18 cellular contexts compared by ENCODE assay signal in the genomic region with DNA sequence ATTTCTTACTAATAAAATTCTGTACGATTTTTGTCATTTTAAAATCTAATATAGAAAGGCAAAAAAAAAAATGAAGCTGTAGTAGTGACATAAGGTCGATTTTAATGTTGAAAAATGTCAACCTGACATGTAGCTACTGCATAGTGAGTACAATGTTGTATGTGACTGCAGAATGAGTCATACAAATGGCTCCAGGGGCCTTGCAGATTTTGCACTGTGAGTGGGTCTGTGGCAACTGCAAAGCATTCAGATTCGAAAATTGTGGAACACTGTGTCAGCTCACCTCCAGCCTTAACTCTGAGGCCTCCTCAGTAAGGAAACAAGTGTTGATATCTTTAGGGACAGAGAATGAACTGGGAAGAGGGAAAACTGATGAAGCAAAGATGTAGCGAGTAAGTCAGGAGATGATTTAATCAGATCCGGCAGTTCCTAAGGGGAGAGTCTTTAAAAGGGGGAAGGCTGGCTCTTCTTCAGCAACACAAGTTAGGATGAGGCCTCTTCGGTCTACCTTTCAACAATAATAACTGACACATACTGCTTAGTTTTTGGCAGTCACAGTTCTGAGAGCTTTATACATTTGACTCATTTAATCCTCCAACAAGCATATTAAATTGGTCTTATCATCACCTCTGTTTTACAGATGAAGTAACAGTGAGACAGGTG. TPM values are rescaled to one million over a fixed set of nuclear protein-coding genes. Genes with fewer than 3 reads are reported as not detected.
DNase-seq lines count a peak whose midpoint lies in the region; ATAC-seq, FAIRE-seq and TF ChIP-seq lines count a peak whose summit lies in the region.
"Had no signal": no experiment of that assay in that cellular context is flagged by ENCODE, and none has a peak within 500 bp of the region (broad histone marks: within the 10 kb centered on the region; RNA-seq: fewer than 3 reads in every experiment).

No MANE protein-coding gene starts in this region.

- H3K9me3 ChIP-seq in astrocyte (ENCODE audit: insufficient read depth, low read depth, low read length) (no peaks in the 10 kb centered on the region), hepatocyte (ENCODE audit: low read depth) (no peaks in the 10 kb centered on the region)
- H3K9me3 ChIP-seq: gastroesophageal sphincter had no signal

- H2AFZ ChIP-seq in astrocyte (ENCODE audit: low read depth, low read length) (peak overlapping the region; percentile 62), hepatocyte (no peak overlapping the region)

- H3K27ac Mint-ChIP-seq in astrocyte (ENCODE audit: unreplicated experiment), result peak overlapping the region; percentile 0
- H3K27ac Mint-ChIP-seq: activated naive CD4-positive, alpha-beta T cell treated with anti-CD3 and anti-CD28 coated beads, Interleukin-2, amount 50 U/mL, for 24 hours; stimulated activated memory B cell treated with anti-CD40 and anti-IgM and Interleukin-4, amounts not matched to agents 10 μg/mL and 1 μg/mL and 100 μg/mL, for 72 hours; T-helper 2 cell treated with Interferon-gamma antibody and Interleukin-4, amounts not matched to agents 5 μg/mL and 100 μg/mL, for 36 hours had no signal

- no peak overlapping the region for H3K27ac ChIP-seq in astrocyte (ENCODE audit: low read depth, low read length)
- no peak overlapping the region for H3K27ac ChIP-seq in hepatocyte
- H3K27ac ChIP-seq: gastroesophageal sphincter had no signal

- H3K9me2 ChIP-seq in hepatocyte (replicated peaks; ENCODE audit: insufficient read depth), result no peaks in the 10 kb centered on the region

- peaks cover 4% of the 10 kb centered on the region for H3K4me1 Mint-ChIP-seq in astrocyte (ENCODE audit: low read depth, unreplicated experiment)
- H3K4me1 Mint-ChIP-seq: activated naive CD4-positive, alpha-beta T cell treated with anti-CD3 and anti-CD28 coated beads, Interleukin-2, amount 50 U/mL, for 24 hours had no signal

- H4K20me1 ChIP-seq in astrocyte (ENCODE audit: insufficient read depth, low read length), result no peaks in the 10 kb centered on the region
- no peaks in the 10 kb centered on the region for H4K20me1 ChIP-seq in hepatocyte (ENCODE audit: insufficient read depth, poor library complexity, severe bottlenecking)

- no peak overlapping the region for H3K9ac ChIP-seq in astrocyte (ENCODE audit: low read length)

- DNase-seq in AG08396 (ENCODE audit: low spot score), result peak; percentile 15
- DNase-seq in HS-5 (ENCODE audit: low read depth), result peak; percentile 26
- DNase-seq in astrocyte (ENCODE audit: low read depth), result peak; percentile 28
- DNase-seq in iris pigment epithelial cell (ENCODE audit: low read depth), result peak; percentile 33
- no peak for DNase-seq in hepatocyte (ENCODE audit: low spot score)
- DNase-seq in stimulated activated CD4-positive, alpha-beta T cell treated with anti-CD3 and anti-CD28 coated beads, Interleukin-4, amount 100 ng/mL, for 1 hour, result no peak
- DNase-seq: dermis blood vessel endothelial cell, DND-41, NCI-H2171, occipital lobe had no signal

- H3K36me3 ChIP-seq in astrocyte (ENCODE audit: insufficient read depth, low read length) (no peaks in the 10 kb centered on the region), hepatocyte (replicated peaks; ENCODE audit: insufficient read depth, low read depth) (no peaks in the 10 kb centered on the region)
- H3K36me3 ChIP-seq: gastroesophageal sphincter had no signal

- ATAC-seq in HG03135 (IDR thresholded peaks at IDR 0.05; ENCODE audit: unreplicated experiment), result no peak
- no peak for ATAC-seq in GM21390 (IDR thresholded peaks at IDR 0.05; ENCODE audit: unreplicated experiment)
- ATAC-seq: gastroesophageal sphincter; stimulated activated memory B cell treated with anti-CD40 and anti-IgM and Interleukin-4, amounts not matched to agents 10 μg/mL and 1 μg/mL and 100 μg/mL, for 72 hours had no signal

- H3K27me3 Mint-ChIP-seq in astrocyte (ENCODE audit: low read depth, unreplicated experiment), result no peaks in the 10 kb centered on the region
- H3K27me3 Mint-ChIP-seq: stimulated activated memory B cell treated with anti-CD40 and anti-IgM and Interleukin-4, amounts not matched to agents 10 μg/mL and 1 μg/mL and 100 μg/mL, for 72 hours had no signal

- no peak overlapping the region for H3K4me3 Mint-ChIP-seq in astrocyte (ENCODE audit: unreplicated experiment)
- H3K4me3 Mint-ChIP-seq: activated naive CD4-positive, alpha-beta T cell treated with anti-CD3 and anti-CD28 coated beads, Interleukin-2, amount 50 U/mL, for 24 hours; stimulated activated memory B cell treated with anti-CD40 and anti-IgM and Interleukin-4, amounts not matched to agents 10 μg/mL and 1 μg/mL and 100 μg/mL, for 72 hours; T-helper 2 cell treated with Interferon-gamma antibody and Interleukin-4, amounts not matched to agents 5 μg/mL and 100 μg/mL, for 36 hours had no signal

- TF ChIP-seq CTCF in astrocyte (IDR thresholded peaks at IDR 0.05; ENCODE audit: insufficient read depth, low read depth, low read length), result no peak
- TF ChIP-seq CTCF in hepatocyte (IDR thresholded peaks at IDR 0.05; ENCODE audit: poor library complexity), result no peak

- H3K36me3 Mint-ChIP-seq in astrocyte (ENCODE audit: low read depth, unreplicated experiment), result no peaks in the 10 kb centered on the region
- H3K36me3 Mint-ChIP-seq: activated naive CD4-positive, alpha-beta T cell treated with anti-CD3 and anti-CD28 coated beads, Interleukin-2, amount 50 U/mL, for 24 hours; stimulated activated memory B cell treated with anti-CD40 and anti-IgM and Interleukin-4, amounts not matched to agents 10 μg/mL and 1 μg/mL and 100 μg/mL, for 72 hours had no signal

- no peak for FAIRE-seq in astrocyte (lab: Jason Lieb, UNC)

- H3K79me2 ChIP-seq in astrocyte (ENCODE audit: insufficient read depth, low read length), result no peaks in the 10 kb centered on the region
- H3K79me2 ChIP-seq in hepatocyte, result no peaks in the 10 kb centered on the region

- 65% methylated on average over 6 of the region's 6 CpGs for WGBS in hepatocyte (ENCODE audit: low lambda C conversion rate, missing lambda C conversion rate)

- no peaks in the 10 kb centered on the region for H3K9me3 Mint-ChIP-seq in astrocyte (ENCODE audit: unreplicated experiment)
- H3K9me3 Mint-ChIP-seq: activated naive CD4-positive, alpha-beta T cell treated with anti-CD3 and anti-CD28 coated beads, Interleukin-2, amount 50 U/mL, for 24 hours; stimulated activated memory B cell treated with anti-CD40 and anti-IgM and Interleukin-4, amounts not matched to agents 10 μg/mL and 1 μg/mL and 100 μg/mL, for 72 hours; T-helper 2 cell treated with Interferon-gamma antibody and Interleukin-4, amounts not matched to agents 5 μg/mL and 100 μg/mL, for 36 hours had no signal

- H3K4me3 ChIP-seq in astrocyte (ENCODE audit: insufficient read depth, low read depth, low read length) (no peak overlapping the region), hepatocyte (no peak overlapping the region)
- H3K4me3 ChIP-seq: gastroesophageal sphincter had no signal

- no peak overlapping the region for H3K4me2 ChIP-seq in astrocyte (ENCODE audit: low read length)
- H3K4me2 ChIP-seq in hepatocyte, result no peak overlapping the region

- H3K4me1 ChIP-seq in astrocyte (ENCODE audit: insufficient read depth, low read length) (no peaks in the 10 kb centered on the region), hepatocyte (ENCODE audit: insufficient read depth) (no peaks in the 10 kb centered on the region)
- H3K4me1 ChIP-seq: gastroesophageal sphincter had no signal

- H3K27me3 ChIP-seq in astrocyte (ENCODE audit: insufficient read depth, low read length) (no peaks in the 10 kb centered on the region), hepatocyte (no peaks in the 10 kb centered on the region)
- H3K27me3 ChIP-seq: gastroesophageal sphincter had no signal

RNA-seq across cellular contexts. Expression of a gene that starts 24.9 kb away (rescaled TPM):
- total RNA-seq in astrocyte (not detected in 2 replicates), hepatocyte (not detected in 2 replicates)
- polyA plus RNA-seq in hepatocyte, result not detected in 2 replicates
- total RNA-seq: dermis blood vessel endothelial cell, gastroesophageal sphincter, lower leg skin, OCI-LY7 had no signal

RNA-seq across cellular contexts. Expression of a gene that starts 45.8 kb away (rescaled TPM):
- total RNA-seq in astrocyte (33.3 and 33.5 TPM in 2 replicates), hepatocyte (18.0 and 24.9 TPM in 2 replicates)
- polyA plus RNA-seq in hepatocyte, result 10.9 and 15.7 TPM in 2 replicates

Comparison
In these comparisons a context has a peak if more than half of its experiments do, and no peak if none do; other contexts are left out.
1. DNase-seq: peak in AG08396 (single experiment), HS-5 (single experiment), astrocyte (single experiment) and iris pigment epithelial cell (single experiment); none in hepatocyte (single experiment) and stimulated activated CD4-positive, alpha-beta T cell treated with anti-CD3 and anti-CD28 coated beads, Interleukin-4, amount 100 ng/mL, for 1 hour (single experiment).